In the genomic region with DNA sequence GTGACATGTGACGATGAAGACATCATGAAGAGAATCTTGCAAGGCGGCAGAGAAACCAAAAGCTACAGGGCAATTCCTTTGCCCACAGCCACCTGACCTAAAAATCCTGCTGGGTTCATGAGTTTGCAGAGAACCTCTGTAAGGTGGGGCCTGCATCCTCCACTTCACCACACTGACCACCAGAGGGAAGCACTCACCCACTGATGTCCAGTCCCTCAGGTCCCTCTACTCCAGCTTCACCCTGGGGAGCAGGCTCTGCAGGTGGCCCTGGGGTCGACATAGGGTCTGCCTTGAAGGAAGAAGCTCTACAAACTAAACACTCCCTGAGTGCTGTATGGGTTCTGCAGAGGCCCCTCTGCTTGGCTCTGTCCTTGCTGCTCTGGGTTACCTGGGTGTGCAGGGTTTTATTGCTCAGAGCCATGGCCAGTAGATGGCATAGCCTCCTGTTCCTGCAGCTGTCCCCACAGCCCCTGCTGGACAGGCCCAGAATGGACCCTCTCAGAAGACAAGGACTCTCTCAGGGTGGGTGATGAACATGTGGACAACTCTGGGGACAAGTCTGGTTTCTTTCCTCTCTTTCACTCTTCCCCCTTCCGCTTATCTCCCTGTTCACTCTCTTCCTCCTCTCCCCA, we compare ENCODE assay signal across 8 cellular contexts. TPM values are rescaled to one million over a fixed set of nuclear protein-coding genes. Genes with fewer than 3 reads are reported as not detected.
DNase-seq lines count a peak whose midpoint lies in the region; ATAC-seq and TF ChIP-seq lines count a peak whose summit lies in the region.
"Not testable (repeated sequence)": the region's sequence is repeated elsewhere in the genome, so short reads cannot be mapped to it uniquely, and the experiment has no call there.
"Had no signal": no experiment of that assay in that cellular context is flagged by ENCODE, and none has a peak within 500 bp of the region (broad histone marks: within the 10 kb centered on the region; RNA-seq: fewer than 3 reads in every experiment).

No MANE protein-coding gene starts in this region.

- ATAC-seq in heart left ventricle = peak; percentile 61 to 80 (median 68)

- not testable (repeated sequence) for H2AFZ ChIP-seq in Loucy (ENCODE audit: low read length); parathyroid adenoma

- H3K4me2 ChIP-seq in Loucy (ENCODE audit: low read depth, low read length, poor library complexity, severe bottlenecking); parathyroid adenoma (ENCODE audit: low read length): not testable (repeated sequence)

- TF ChIP-seq POLR2A in heart left ventricle (IDR thresholded peaks at IDR 0.05) = not testable (repeated sequence)

- not testable (repeated sequence) for H3F3A ChIP-seq in Loucy (ENCODE audit: low read depth)

- H3K9ac ChIP-seq in Loucy (ENCODE audit: low read depth, low read length, poor library complexity, severe bottlenecking); parathyroid adenoma: not testable (repeated sequence)

- H3K36me3 ChIP-seq in HAP-1 (replicated peaks); Loucy (ENCODE audit: insufficient read depth, low read length); heart left ventricle; parathyroid adenoma (ENCODE audit: control insufficient read depth, insufficient read depth, low read length): not testable (repeated sequence)

- H3K27me3 ChIP-seq in HAP-1 (ENCODE audit: low read depth); Loucy (ENCODE audit: insufficient read depth, low read length, poor library complexity, severe bottlenecking); parathyroid adenoma (ENCODE audit: control insufficient read depth, insufficient read depth, low read length): not testable (repeated sequence)
- peaks cover 0 to 11% (median 0%) of the 10 kb centered on the region in 9 donors for H3K27me3 ChIP-seq in heart left ventricle

- intact Hi-C loops in heart left ventricle (cut with DNase I) = loop anchor here in 1 of 10 donors (5.0 kb wide), 1 partner anchor 83 kb away; no protein-coding TSS in a partner anchor

- TF ChIP-seq CTCF in GM12873 (IDR thresholded peaks at IDR 0.05; ENCODE audit: insufficient read depth, low read depth, low read length, missing control alignments) (peak; percentile 70), Loucy (conservative IDR thresholded peaks at IDR 0.05; ENCODE audit: low read length) (peak; percentile 65), heart left ventricle (IDR thresholded peaks at IDR 0.05) (peak in 11 of 12 donors; percentile 37 to 65 (median 56)), parathyroid adenoma (IDR thresholded peaks at IDR 0.05) (peak; percentile 22)

- H3K79me2 ChIP-seq in Loucy (ENCODE audit: insufficient read depth, low read length); parathyroid adenoma: not testable (repeated sequence)

- H3K4me3 ChIP-seq in HAP-1; Loucy (ENCODE audit: low read length, poor library complexity, severe bottlenecking); heart left ventricle; parathyroid adenoma (ENCODE audit: low read depth, low read length): not testable (repeated sequence)

- H4K20me1 ChIP-seq in Loucy (ENCODE audit: insufficient read depth, low read length, poor library complexity, severe bottlenecking) = not testable (repeated sequence)

- H3K4me1 ChIP-seq in HAP-1; Loucy (ENCODE audit: insufficient read depth, low read length, poor library complexity, severe bottlenecking); heart left ventricle; parathyroid adenoma: not testable (repeated sequence)

- 44 to 47% (median 44%) methylated on average over 4 of the region's 4 CpGs for whole genome bisulfite sequencing in heart left ventricle, 4 donors

- DNase-seq in HAP-1 (ENCODE audit: low spot score in 2 of 2) = peak; percentile 4 to 69
- peak; percentile 16 for DNase-seq in SK-N-DZ (ENCODE audit: low spot score)
- DNase-seq in amniotic epithelial cell (ENCODE audit: low read depth) = peak; percentile 5
- not testable (repeated sequence) for DNase-seq in heart left ventricle

- H3K27ac ChIP-seq in heart left ventricle, parathyroid adenoma: not testable (repeated sequence)

- not testable (repeated sequence) for H3K9me2 ChIP-seq in Loucy (replicated peaks; ENCODE audit: low read depth, low read length)

- in situ Hi-C loops in HAP-1 (cut with MboI; ENCODE audit: low sequenced_read_pairs) = loop anchor here (25.0 kb wide), 2 partner anchors 188 to 1113 kb away; a partner anchor contains a TSS

- H3K9me3 ChIP-seq in HAP-1; Loucy (ENCODE audit: insufficient read depth, low read depth, low read length); heart left ventricle; parathyroid adenoma (ENCODE audit: control insufficient read depth, low read length): not testable (repeated sequence)

RNA-seq across cellular contexts. Expression of a gene that starts 27.2 kb away (rescaled TPM):
- not detected in 2 replicates for polyA plus RNA-seq in SK-N-DZ (2014; cell fraction: cytosol; rRNA removed)
- not detected in 2 replicates for polyA plus RNA-seq in SK-N-DZ (2014; cell fraction: nucleus; rRNA removed)
- total RNA-seq in heart left ventricle = under 1 TPM in 2 of 9 donors, not detected in 7; 0.37 to 0.56 TPM
- polyA plus RNA-seq in heart left ventricle = not detected
- total RNA-seq: glomerular endothelial cell had no signal

RNA-seq across cellular contexts. Expression of a gene that starts 48.6 kb away (rescaled TPM):
- not detected in 2 replicates for polyA plus RNA-seq in SK-N-DZ (2014; cell fraction: cytosol; rRNA removed)
- not detected in 2 replicates for polyA plus RNA-seq in SK-N-DZ (2014; cell fraction: nucleus; rRNA removed)
- not detected for total RNA-seq in heart left ventricle
- not detected for polyA plus RNA-seq in heart left ventricle
